In the genomic region with DNA sequence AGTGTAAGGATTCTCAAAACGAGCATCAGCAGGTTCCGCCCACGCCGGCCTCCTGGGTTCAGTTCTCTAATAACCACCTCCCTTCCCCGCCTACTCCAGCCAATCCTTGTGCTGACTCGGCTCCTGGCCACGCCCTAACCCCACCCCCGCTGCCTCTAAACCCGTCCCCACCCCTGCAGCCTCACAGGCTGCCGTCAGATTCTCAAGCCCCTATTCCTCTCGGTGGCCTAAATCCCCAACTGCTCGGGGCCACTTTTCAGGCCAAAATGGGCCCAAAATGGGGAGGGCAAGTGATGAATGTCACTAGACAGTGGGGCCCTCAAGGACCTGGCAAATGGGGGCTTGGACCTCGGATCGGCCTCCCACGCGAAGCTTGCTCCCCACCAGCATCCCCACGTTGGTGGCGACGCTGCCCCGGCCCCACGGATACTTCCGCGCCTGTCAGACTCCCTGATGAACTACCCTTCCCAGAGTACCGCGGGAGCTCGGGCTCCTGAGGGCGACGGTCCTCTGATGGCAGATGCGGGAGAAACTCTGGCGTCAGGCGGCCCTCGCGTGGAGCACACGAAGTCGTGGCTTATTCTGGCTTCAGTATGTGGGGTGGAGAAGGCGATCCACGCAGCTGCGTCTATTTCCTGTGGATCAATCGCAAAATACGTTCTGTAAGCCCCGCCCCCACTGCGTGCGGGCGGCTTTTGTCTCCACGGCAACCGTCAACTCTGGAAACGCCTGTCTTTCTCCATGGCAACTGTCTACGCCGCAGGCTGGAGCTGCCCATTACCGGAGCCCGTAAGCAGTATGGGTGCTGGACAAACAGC, we compare ENCODE assay signal across 8 cellular contexts. TPM values are rescaled to one million over a fixed set of nuclear protein-coding genes. Genes with fewer than 3 reads are reported as not detected.
DNase-seq lines count a peak whose midpoint lies in the region; ATAC-seq and TF ChIP-seq lines count a peak whose summit lies in the region.

No MANE protein-coding gene starts in this region.

- H3K27ac ChIP-seq in HEK293 (ENCODE audit: extremely low read depth, low read depth, low read length) = no peak overlapping the region
- peak overlapping the region in 3 of 4 donors; percentile 46 to 80 (median 79) for H3K27ac ChIP-seq in esophagus squamous epithelium

- ATAC-seq in activated T-cell treated with anti-CD3 and anti-CD28 coated beads, Interleukin-2, amount 50 U/mL, for 4 hours = peak; percentile 87 to 88
- ATAC-seq in naive B cell (ENCODE audit: low read depth in 2 of 2) = peak; percentile 85 to 88
- ATAC-seq in HG03571 (IDR thresholded peaks at IDR 0.05; ENCODE audit: unreplicated experiment) = no peak

- peaks cover 0 to 28% of the 10 kb centered on the region in 2 experiments; a peak in 1 of 3 replicates for H3K36me3 ChIP-seq in HEK293 (ENCODE audit: control insufficient read depth in 2 of 2, insufficient read depth in 1 of 2, low read length in 2 of 2)
- H3K36me3 ChIP-seq in esophagus squamous epithelium = peaks cover 4 to 16% (median 6%) of the 10 kb centered on the region in 3 donors

- no peaks in the 10 kb centered on the region for H3K27me3 ChIP-seq in esophagus squamous epithelium

- TF ChIP-seq CTCF in HEK293 (tag by site-specific recombination; IDR thresholded peaks at IDR 0.05) (no peak), esophagus squamous epithelium (IDR thresholded peaks at IDR 0.05) (no peak)

- H3K27me3 Mint-ChIP-seq in activated T-cell treated with anti-CD3 and anti-CD28 coated beads, Interleukin-2, amount 50 U/mL, for 4 hours (ENCODE audit: low read depth) = no peaks in the 10 kb centered on the region
- peaks cover 6 to 17% (median 7%) of the 10 kb centered on the region in 3 donors for H3K27me3 Mint-ChIP-seq in naive B cell

- H3K9me3 ChIP-seq in HEK293 (ENCODE audit: control insufficient read depth, insufficient read depth, low read depth, low read length) = no peaks in the 10 kb centered on the region
- H3K9me3 ChIP-seq in esophagus squamous epithelium = peaks cover 0 to 19% (median 16%) of the 10 kb centered on the region in 3 donors

- DNase-seq in AG08395 (ENCODE audit: low spot score) = peak; percentile 91
- DNase-seq in NOMO-1 treated with dmso at 0.1 percent for 144 hours (lab: John Stamatoyannopoulos, UW; ENCODE audit: unreplicated experiment) = peak; percentile 33
- peak; percentile 82 for DNase-seq in activated T-cell treated with anti-CD3 and anti-CD28 coated beads, Interleukin-2, amount 50 U/mL, for 4 hours
- DNase-seq in esophagus squamous epithelium (lab: John Stamatoyannopoulos, UW) = peak; percentile 11
- DNase-seq in naive B cell = peak; percentile 73
- peak; percentile 55 for DNase-seq in stimulated activated CD8-positive, alpha-beta memory T cell treated with anti-CD3 and anti-CD28 coated beads, Interleukin-7, amount 100 ng/mL, for 24 hours (ENCODE audit: low read depth)

- peaks cover 26% of the 10 kb centered on the region for H3K36me3 Mint-ChIP-seq in activated T-cell treated with anti-CD3 and anti-CD28 coated beads, Interleukin-2, amount 50 U/mL, for 4 hours (ENCODE audit: insufficient read depth)
- H3K36me3 Mint-ChIP-seq in naive B cell = peaks cover 5 to 9% of the 10 kb centered on the region in 2 donors

- WGBS in esophagus squamous epithelium, 2 donors = 3 to 4% methylated on average over 21 to 28 of the region's 51 CpGs

- TF ChIP-seq POLR2A in esophagus squamous epithelium (IDR thresholded peaks at IDR 0.05) = no peak

- H3K4me3 ChIP-seq in HEK293 (ENCODE audit: low read depth, low read length) = peak overlapping the region; percentile 55
- peak overlapping the region; percentile 22 to 69 (median 48) for H3K4me3 ChIP-seq in esophagus squamous epithelium

- peaks cover 12% of the 10 kb centered on the region for H3K4me1 Mint-ChIP-seq in activated T-cell treated with anti-CD3 and anti-CD28 coated beads, Interleukin-2, amount 50 U/mL, for 4 hours (ENCODE audit: low read depth)
- peaks cover 13 to 17% (median 14%) of the 10 kb centered on the region in 3 donors for H3K4me1 Mint-ChIP-seq in naive B cell

- intact Hi-C loops in esophagus squamous epithelium (cut with DNase I) = no loop called here

- H3K9me3 Mint-ChIP-seq in activated T-cell treated with anti-CD3 and anti-CD28 coated beads, Interleukin-2, amount 50 U/mL, for 4 hours = peaks cover 7% of the 10 kb centered on the region
- peaks cover 3 to 33% (median 20%) of the 10 kb centered on the region in 7 donors for H3K9me3 Mint-ChIP-seq in naive B cell

- POLR2A ChIA-PET in HEK293 (lab: Yijun Ruan, JAX) = interaction anchor here (0.6 to 2.6 kb wide), 4 partner anchors 15 to 121 kb away, joined by 3 to 12 read pairs (median 4); partner anchors contain the start of genes ATF5, NUP62 and ZNF473

- no peaks in the 10 kb centered on the region for H3K4me1 ChIP-seq in HEK293 (ENCODE audit: control insufficient read depth, insufficient read depth, low read length)
- H3K4me1 ChIP-seq in esophagus squamous epithelium = peaks cover 4 to 19% (median 12%) of the 10 kb centered on the region in 3 donors

- H3K27ac Mint-ChIP-seq in naive B cell = peak overlapping the region; percentile 47 to 94 (median 89)

- peak overlapping the region; percentile 85 for H3K4me3 Mint-ChIP-seq in activated T-cell treated with anti-CD3 and anti-CD28 coated beads, Interleukin-2, amount 50 U/mL, for 4 hours
- peak overlapping the region; percentile 80 to 95 (median 92) for H3K4me3 Mint-ChIP-seq in naive B cell

- CTCF ChIA-PET in HEK293 (lab: Yijun Ruan, JAX) = interaction anchor here (0.6 to 1.4 kb wide), 3 partner anchors 8 to 34 kb away, joined by 3 to 6 read pairs (median 4); no protein-coding TSS in a partner anchor

TF ChIP-seq in HEK293, 187 proteins besides CTCF, POLR2A, EP300 and RAD21 (continues in another document):
- peak; percentile 18 for TF ChIP-seq KLF1 (tag by site-specific recombination; IDR thresholded peaks at IDR 0.05)
- TF ChIP-seq ZXDB (tag by site-specific recombination; IDR thresholded peaks at IDR 0.05) = peak; percentile 78
- TF ChIP-seq SP3 (tag by site-specific recombination; IDR thresholded peaks at IDR 0.05) = peak; percentile 67; the same call in 1 of the 2 replicates
- peak; percentile 80 for TF ChIP-seq ZBTB8A (tag by site-specific recombination; IDR thresholded peaks at IDR 0.05)
- TF ChIP-seq ZNF366 (tag by site-specific recombination; conservative IDR thresholded peaks at IDR 0.05) = no peak
- TF ChIP-seq ZFP69B (tag by site-specific recombination; IDR thresholded peaks at IDR 0.05) = peak; percentile 61; the same call in 1 of the 2 replicates
- TF ChIP-seq FEZF1 (tag by site-specific recombination; IDR thresholded peaks at IDR 0.05) = peak; percentile 42; the same call in 1 of the 2 replicates
- peak; percentile 82 for TF ChIP-seq ZNF76 (tag by site-specific recombination; IDR thresholded peaks at IDR 0.05; ENCODE audit: borderline replicate concordance, low read depth)
- peak; percentile 67 for TF ChIP-seq EGR2 (tag by site-specific recombination; IDR thresholded peaks at IDR 0.05; ENCODE audit: low read depth)
- TF ChIP-seq ZBTB10 (tag by site-specific recombination; IDR thresholded peaks at IDR 0.05) = peak; percentile 88
- 0 out of 2 replicates have a peak, but pooled peaks have one; percentile 27 for TF ChIP-seq SP7 (tag by site-specific recombination; IDR thresholded peaks at IDR 0.05)
- TF ChIP-seq ZNF600 (tag by site-specific recombination; IDR thresholded peaks at IDR 0.05) = peak; percentile 18; the same call in 1 of the 2 replicates
- no peak for TF ChIP-seq ZNF843 (tag by site-specific recombination; IDR thresholded peaks at IDR 0.05)
- peak; percentile 59; the same call in 1 of the 2 replicates for TF ChIP-seq ZNF394 (tag by site-specific recombination; IDR thresholded peaks at IDR 0.05; ENCODE audit: borderline replicate concordance)
- TF ChIP-seq MZF1 (tag by site-specific recombination; IDR thresholded peaks at IDR 0.05; ENCODE audit: borderline replicate concordance) = peak; percentile 100

RNA-seq across cellular contexts. Expression of gene ZNF473, which starts 24.8 kb away (rescaled TPM):
- 10 to 100 TPM in 2 of 3 donors, 1 to 10 TPM in 1; 9.5 to 12.7 (median 10.1) TPM for total RNA-seq in activated T-cell treated with anti-CD3 and anti-CD28 coated beads, Interleukin-2, amount 50 U/mL, for 4 hours
- 10 to 100 TPM in 1 of 4 donors, 1 to 10 TPM in 3; 3.6 to 14.9 (median 4.5) TPM for total RNA-seq in esophagus squamous epithelium
- polyA plus RNA-seq in naive B cell (ENCODE audit: low read depth in 6 of 6) = 1 to 10 TPM; 3.1 to 8.6 (median 5.4) TPM

RNA-seq across cellular contexts. Expression of gene VRK3, which starts 25.4 kb away (rescaled TPM):
- 10 to 100 TPM; 40.5 to 45.8 (median 40.5) TPM for total RNA-seq in activated T-cell treated with anti-CD3 and anti-CD28 coated beads, Interleukin-2, amount 50 U/mL, for 4 hours
- total RNA-seq in esophagus squamous epithelium = 10 to 100 TPM; 12.7 to 26.1 (median 20.9) TPM
- polyA plus RNA-seq in naive B cell (ENCODE audit: low read depth in 6 of 6) = 100 to 1,000 TPM in 1 of 6 donors, 10 to 100 TPM in 5; 78.8 to 121 (median 89.0) TPM

Comparison
In these comparisons a context has a peak if more than half of its experiments do, and no peak if none do; other contexts are left out.
1. DNase-seq: peak in every context shown above with its lines; median percentile 91 in AG08395; 82 in activated T-cell treated with anti-CD3 and anti-CD28 coated beads, Interleukin-2, amount 50 U/mL, for 4 hours; 73 in naive B cell; 55 in stimulated activated CD8-positive, alpha-beta memory T cell treated with anti-CD3 and anti-CD28 coated beads, Interleukin-7, amount 100 ng/mL, for 24 hours; 33 in NOMO-1 treated with dmso at 0.1 percent for 144 hours; 11 in esophagus squamous epithelium.